In the genomic region with DNA sequence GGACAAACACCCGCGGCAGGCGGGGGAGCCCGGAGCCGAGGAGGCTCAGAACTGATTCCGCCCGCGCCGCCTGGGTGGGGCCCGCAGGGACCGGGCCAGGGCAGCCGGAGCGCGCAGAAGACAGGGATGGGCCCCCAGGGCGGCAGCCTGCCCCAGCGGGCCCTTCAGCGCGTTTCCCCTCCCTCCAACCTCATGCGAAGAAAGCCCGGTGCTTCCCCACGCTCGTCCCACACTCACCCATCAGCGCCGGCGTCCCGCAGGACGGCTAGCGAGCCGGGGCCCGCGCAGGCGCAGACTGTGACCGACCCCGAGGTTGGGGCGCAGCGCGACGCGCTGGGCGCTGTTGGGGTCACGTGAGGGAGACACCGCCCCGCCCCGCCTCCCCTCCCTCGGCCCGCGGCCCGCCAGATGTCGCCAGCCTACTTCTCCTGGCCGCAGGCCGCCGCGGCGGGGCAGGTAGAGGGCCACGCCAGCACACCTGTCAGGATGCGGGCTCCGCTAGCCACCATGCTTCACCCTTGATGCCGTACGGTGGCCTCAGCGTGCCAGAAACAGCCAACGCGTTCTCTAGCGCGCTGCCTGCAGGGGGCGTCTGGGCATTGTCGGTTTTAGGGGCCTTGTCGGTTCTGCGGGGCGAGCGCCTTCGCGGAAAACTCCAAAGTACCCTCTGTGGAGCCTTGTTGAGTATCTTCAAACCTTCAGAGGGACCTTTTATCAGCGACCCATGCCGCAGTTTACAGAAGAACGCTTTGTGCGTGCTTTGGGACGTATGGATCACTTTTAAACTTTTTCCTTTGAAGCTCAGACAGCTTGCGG, we compare ENCODE assay signal across 8 cellular contexts. TPM values are rescaled to one million over a fixed set of nuclear protein-coding genes. Genes with fewer than 3 reads are reported as not detected.
DNase-seq lines count a peak whose midpoint lies in the region; ATAC-seq and TF ChIP-seq lines count a peak whose summit lies in the region.

A gene with protein sequence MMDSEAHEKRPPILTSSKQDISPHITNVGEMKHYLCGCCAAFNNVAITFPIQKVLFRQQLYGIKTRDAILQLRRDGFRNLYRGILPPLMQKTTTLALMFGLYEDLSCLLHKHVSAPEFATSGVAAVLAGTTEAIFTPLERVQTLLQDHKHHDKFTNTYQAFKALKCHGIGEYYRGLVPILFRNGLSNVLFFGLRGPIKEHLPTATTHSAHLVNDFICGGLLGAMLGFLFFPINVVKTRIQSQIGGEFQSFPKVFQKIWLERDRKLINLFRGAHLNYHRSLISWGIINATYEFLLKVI (minus strand): TSS at position 297 of the 816 bp plus-strand sequence. CDS start 15,577 bp downstream, outside the sequence.

- no peaks in the 10 kb centered on the region for H3K27me3 ChIP-seq in endodermal cell (ENCODE audit: control insufficient read depth, insufficient read depth, low read length, poor library complexity, severe bottlenecking)

- no peaks in the 10 kb centered on the region for H3K9me3 ChIP-seq in endodermal cell (ENCODE audit: control insufficient read depth, low read length)
- no peaks in the 10 kb centered on the region for H3K9me3 ChIP-seq in mesodermal cell (ENCODE audit: control insufficient read depth, low read length)

- peak within 1 kb of the TSS; percentile 82 for H3K27ac Mint-ChIP-seq in activated CD8-positive, alpha-beta memory T cell treated with anti-CD3 and anti-CD28 coated beads, Interleukin-2, amount 10 ng/mL, durations not matched to agents 7 days and 5 days
- peak within 1 kb of the TSS; percentile 88 for H3K27ac Mint-ChIP-seq in endodermal cell

- peak; percentile 78 for ATAC-seq in GM21381 (IDR thresholded peaks at IDR 0.05; ENCODE audit: unreplicated experiment)
- ATAC-seq in activated CD8-positive, alpha-beta memory T cell treated with anti-CD3 and anti-CD28 coated beads, Interleukin-2, amount 10 ng/mL, durations not matched to agents 7 days and 5 days: peak; percentile 89

- peaks cover 8% of the 10 kb centered on the region for H3K36me3 Mint-ChIP-seq in activated CD8-positive, alpha-beta memory T cell treated with anti-CD3 and anti-CD28 coated beads, Interleukin-2, amount 10 ng/mL, durations not matched to agents 7 days and 5 days
- H3K36me3 Mint-ChIP-seq in endodermal cell (ENCODE audit: low read depth): peaks cover 10% of the 10 kb centered on the region

- WGBS in endodermal cell (ENCODE audit: insufficient coverage in 1 of 2, insufficient read length in 1 of 2), 2 experiments: 2 to 4% methylated on average over 32 to 78 of the region's 78 CpGs
- 2 to 3% methylated on average over 68 to 72 of the region's 78 CpGs for WGBS in mesodermal cell (ENCODE audit: insufficient coverage in 2 of 2), 2 experiments

- H3K27me3 Mint-ChIP-seq in activated CD8-positive, alpha-beta memory T cell treated with anti-CD3 and anti-CD28 coated beads, Interleukin-2, amount 10 ng/mL, durations not matched to agents 7 days and 5 days: no peaks in the 10 kb centered on the region
- no peaks in the 10 kb centered on the region for H3K27me3 Mint-ChIP-seq in endodermal cell (ENCODE audit: insufficient read depth)

- peaks cover 8% of the 10 kb centered on the region for H3K4me1 ChIP-seq in endodermal cell (ENCODE audit: control insufficient read depth, insufficient read depth, low read length)
- peaks cover 10% of the 10 kb centered on the region for H3K4me1 ChIP-seq in mesodermal cell (ENCODE audit: control insufficient read depth, insufficient read depth, low read length, poor library complexity, severe bottlenecking)

- H3K4me1 Mint-ChIP-seq in activated CD8-positive, alpha-beta memory T cell treated with anti-CD3 and anti-CD28 coated beads, Interleukin-2, amount 10 ng/mL, durations not matched to agents 7 days and 5 days: peaks cover 23% of the 10 kb centered on the region
- peaks cover 17% of the 10 kb centered on the region for H3K4me1 Mint-ChIP-seq in endodermal cell

- H3K27ac ChIP-seq in endodermal cell (ENCODE audit: low read depth, low read length) (no peak within 1 kb of the TSS), mesodermal cell (ENCODE audit: low read depth, low read length, severe bottlenecking) (peak within 1 kb of the TSS; percentile 41)

- CTCF ChIA-PET in activated CD8-positive, alpha-beta memory T cell treated with anti-CD3 and anti-CD28 coated beads, Interleukin-2, amount 10 ng/mL, durations not matched to agents 7 days and 5 days (lab: Charles Lee): interaction anchor here (0.8 to 3.2 kb wide), 8 partner anchors 8 to 184 kb away, joined by 4 to 15 read pairs (median 6); a partner anchor contains a TSS

- no peaks in the 10 kb centered on the region for H3K9me3 Mint-ChIP-seq in activated CD8-positive, alpha-beta memory T cell treated with anti-CD3 and anti-CD28 coated beads, Interleukin-2, amount 10 ng/mL, durations not matched to agents 7 days and 5 days (ENCODE audit: low read depth)
- H3K9me3 Mint-ChIP-seq in endodermal cell: no peaks in the 10 kb centered on the region

- peak within 1 kb of the TSS; percentile 79 for H3K4me3 Mint-ChIP-seq in activated CD8-positive, alpha-beta memory T cell treated with anti-CD3 and anti-CD28 coated beads, Interleukin-2, amount 10 ng/mL, durations not matched to agents 7 days and 5 days
- H3K4me3 Mint-ChIP-seq in endodermal cell: peak within 1 kb of the TSS; percentile 77

- H3K36me3 ChIP-seq in endodermal cell (ENCODE audit: control insufficient read depth, insufficient read depth, low read length) (peaks cover 14% of the 10 kb centered on the region), mesodermal cell (ENCODE audit: control insufficient read depth, insufficient read depth, low read length) (peaks cover 5% of the 10 kb centered on the region)

- TF ChIP-seq CTCF in endodermal cell (conservative IDR thresholded peaks at IDR 0.05): peak; percentile 97

- DNase-seq in D341Med (ENCODE audit: low spot score) (peak; percentile 98), HUDEP-2 (lab: John Stamatoyannopoulos, UW; ENCODE audit: unreplicated experiment in 76 of 76) (peak in 73 of 76 experiments; percentile 38 to 93 (median 81)), NOMO-1 treated with dmso at 0.1 percent for 144 hours (lab: John Stamatoyannopoulos, UW; ENCODE audit: unreplicated experiment) (peak; percentile 18), endodermal cell (peak; percentile 99)
- peak; percentile 95 for DNase-seq in activated CD8-positive, alpha-beta memory T cell treated with anti-CD3 and anti-CD28 coated beads, Interleukin-2, amount 10 ng/mL, durations not matched to agents 7 days and 5 days
- peak; percentile 86 for DNase-seq in stimulated activated CD8-positive, alpha-beta memory T cell treated with anti-CD3 and anti-CD28 coated beads, Interleukin-15, amount 100 ng/mL, for 48 hours (ENCODE audit: low read depth in 2 of 2)

- H3K4me3 ChIP-seq in endodermal cell (ENCODE audit: low read length) (peak within 1 kb of the TSS; percentile 86), mesodermal cell (ENCODE audit: extremely low read depth, insufficient read depth, low read length, poor library complexity, severe bottlenecking) (peak within 1 kb of the TSS; percentile 79)

- H3K9ac ChIP-seq in endodermal cell (ENCODE audit: extremely low read depth, low read length, poor library complexity, severe bottlenecking): peak within 1 kb of the TSS; percentile 68

RNA-seq across cellular contexts. Expression of the gene that starts here (rescaled TPM):
- total RNA-seq in activated CD8-positive, alpha-beta memory T cell treated with anti-CD3 and anti-CD28 coated beads, Interleukin-2, amount 10 ng/mL, durations not matched to agents 7 days and 5 days: 10 to 100 TPM; 28.3 to 30.0 TPM
- total RNA-seq in endodermal cell: 10 to 100 TPM; 15.8 to 17.2 TPM
- 15.8 TPM for polyA plus RNA-seq in endodermal cell (2013, experiment 1 of 2)
- 16.7 TPM for polyA plus RNA-seq in endodermal cell (2013, experiment 2 of 2)
- polyA plus RNA-seq in mesodermal cell (2013, experiment 1 of 2): 16.0 TPM
- 17.6 TPM for polyA plus RNA-seq in mesodermal cell (2013, experiment 2 of 2)

Comparison
In these comparisons a context has a peak if more than half of its experiments do, and no peak if none do; other contexts are left out.
1. DNase-seq: peak in every context shown above with its lines; median percentile 99 in endodermal cell; 98 in D341Med; 95 in activated CD8-positive, alpha-beta memory T cell treated with anti-CD3 and anti-CD28 coated beads, Interleukin-2, amount 10 ng/mL, durations not matched to agents 7 days and 5 days; 86 in stimulated activated CD8-positive, alpha-beta memory T cell treated with anti-CD3 and anti-CD28 coated beads, Interleukin-15, amount 100 ng/mL, for 48 hours; 81 in HUDEP-2; 18 in NOMO-1 treated with dmso at 0.1 percent for 144 hours.